In genomic region chr5:149210968-149211495, GRCh38 we compare ENCODE assay signal across 1 cellular context.
TF ChIP-seq lines count a peak whose summit lies in the region.

No MANE protein-coding gene starts in this region.

TF ChIP-seq in IMR-90, 13 proteins besides CTCF, POLR2A, EP300 and RAD21:
- TF ChIP-seq ELK1 (IDR thresholded peaks at IDR 0.05; ENCODE audit: borderline replicate concordance, low read depth, low read length) (no peak), BHLHE40 (IDR thresholded peaks at IDR 0.05; ENCODE audit: low read depth, low read length) (no peak), CEBPB (IDR thresholded peaks at IDR 0.05; ENCODE audit: low read depth, low read length) (no peak), NFE2L2 (IDR thresholded peaks at IDR 0.05; ENCODE audit: low read depth, low read length) (no peak), MAFK (IDR thresholded peaks at IDR 0.05; ENCODE audit: low read depth, low read length) (no peak), SMC3 (IDR thresholded peaks at IDR 0.05; ENCODE audit: low read depth, low read length) (no peak), MXI1 (IDR thresholded peaks at IDR 0.05; ENCODE audit: borderline replicate concordance, low read depth, low read length) (no peak), RFX5 (IDR thresholded peaks at IDR 0.05; ENCODE audit: low read depth, low read length) (no peak), USF2 (IDR thresholded peaks at IDR 0.05; ENCODE audit: low read depth, low read length) (no peak), CHD1 (IDR thresholded peaks at IDR 0.05; ENCODE audit: low read depth, low read length) (no peak), RCOR1 (IDR thresholded peaks at IDR 0.05; ENCODE audit: insufficient replicate concordance, low read length) (no peak), MAZ (IDR thresholded peaks at IDR 0.05; ENCODE audit: borderline replicate concordance, low read depth, low read length) (no peak), FOS (IDR thresholded peaks at IDR 0.05; ENCODE audit: low read depth, low read length) (no peak)
